Comparison of ENCODE assay signal across 1 cellular context in genomic region chr10:92695679-92696605, GRCh38.
TF ChIP-seq lines count a peak whose summit lies in the region.

No MANE protein-coding gene starts in this region.

TF ChIP-seq in HepG2, 621 proteins besides CTCF, POLR2A, EP300 and RAD21 (continued from another document):
- peak; percentile 53; the same call in 1 of the 2 replicates for TF ChIP-seq ZHX1 (CRISPR knock-in tag; IDR thresholded peaks at IDR 0.05; ENCODE audit: low read depth)
- peak; percentile 36; the same call in 1 of the 2 replicates for TF ChIP-seq MED1 (CRISPR knock-in tag; IDR thresholded peaks at IDR 0.05)
- peak; percentile 79 for TF ChIP-seq ZNF687 (CRISPR knock-in tag; IDR thresholded peaks at IDR 0.05)
- no peak for TF ChIP-seq ZNF44 (CRISPR knock-in tag; IDR thresholded peaks at IDR 0.05)
- peak; percentile 32; the same call in 1 of the 2 replicates for TF ChIP-seq GABPB1 (CRISPR knock-in tag; IDR thresholded peaks at IDR 0.05)
- 0 out of 2 replicates have a peak, but pooled peaks have one; percentile 40 for TF ChIP-seq ZBTB2 (CRISPR knock-in tag; IDR thresholded peaks at IDR 0.05; ENCODE audit: low read depth)
